8 cellular contexts compared by ENCODE assay signal in the genomic region with DNA sequence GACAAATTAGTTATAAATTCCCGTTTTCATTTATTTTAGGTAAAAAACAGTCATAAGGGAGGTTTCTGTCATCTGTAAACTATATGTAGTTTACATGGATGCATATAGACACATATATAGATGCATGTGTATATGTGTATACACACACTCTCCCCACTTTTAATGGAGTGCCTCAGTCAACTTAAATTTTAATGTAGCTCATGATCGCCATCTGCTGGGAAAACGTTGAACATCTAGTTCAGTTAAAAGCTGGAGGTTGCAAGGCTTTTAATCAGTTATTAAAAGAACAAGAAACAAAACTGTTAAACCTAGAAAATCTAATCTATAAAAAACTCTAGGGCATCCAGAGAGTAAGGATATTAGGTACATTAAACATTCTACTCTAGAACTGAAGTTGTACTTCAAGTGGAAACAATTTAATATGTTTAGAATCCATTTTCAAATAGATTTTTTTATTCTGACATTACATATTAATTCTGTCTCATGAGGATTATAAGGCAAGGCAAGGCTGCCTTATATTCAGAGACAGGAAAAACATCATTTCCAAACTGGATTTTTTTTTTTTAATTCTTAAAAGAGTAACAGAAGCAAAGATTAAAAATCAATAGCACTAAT.
DNase-seq lines count a peak whose midpoint lies in the region; ATAC-seq and TF ChIP-seq lines count a peak whose summit lies in the region.

No MANE protein-coding gene starts in this region.

- BruUV-seq in HCT116 (replicated peaks; lab: Mats Ljungman, UMichigan): no TSS peak

- H3K4me3 ChIP-seq in HCT116 (replicated peaks in 1 of 2; ENCODE audit: low read depth in 1 of 2, low read length in 2 of 2) (no peak overlapping the region), prostate gland (no peak overlapping the region)

- H2AFZ ChIP-seq in HCT116 (ENCODE audit: low read depth, low read length, poor library complexity, severe bottlenecking): no peak overlapping the region

- ATAC-seq in HCT116: peak; percentile 86

- H3K9me3 ChIP-seq in HCT116 (ENCODE audit: control insufficient read depth in 1 of 2, insufficient read depth in 1 of 2, low read depth in 1 of 2, low read length in 2 of 2) (no peaks in the 10 kb centered on the region), prostate gland (no peaks in the 10 kb centered on the region)

- H3K9me2 ChIP-seq in HCT116 (ENCODE audit: insufficient read depth): no peaks in the 10 kb centered on the region

- whole genome bisulfite sequencing in prostate gland: 18% methylated on average over 3 of the region's 3 CpGs

- intact Hi-C loops in HCT116 (cut with micrococcal nuclease): loop anchor here (1.0 to 10.0 kb wide), 5 partner anchors 149 to 1235 kb away; no protein-coding TSS in a partner anchor
- intact Hi-C loops in prostate gland (cut with DNase I): loop anchor here (2.0 to 10.0 kb wide), 2 partner anchors 145 to 237 kb away; no protein-coding TSS in a partner anchor

- POLR2A ChIA-PET in HCT116 (lab: Charles Lee): no interaction called here

- no peak overlapping the region for H3K9ac ChIP-seq in HCT116 (ENCODE audit: low read length)

- DNase-seq in NCI-H2196 (lab: John Stamatoyannopoulos, UW; ENCODE audit: unreplicated experiment) (peak; percentile 57), NCI-H2196 treated with DMSO at 0.1 percent for 48 hours (lab: John Stamatoyannopoulos, UW; ENCODE audit: unreplicated experiment) (no peak), HCT116 (ENCODE audit: low read depth, low spot score) (peak; percentile 28), NCI-H345 (lab: John Stamatoyannopoulos, UW) (peak; percentile 42), activated T-cell treated with anti-CD3 and anti-CD28 coated beads for 4 hours (peak; percentile 46), foreskin melanocyte (peak; percentile 38), prostate gland (ENCODE audit: low spot score) (peak; percentile 43), NK-92 (lab: John Stamatoyannopoulos, UW; ENCODE audit: unreplicated experiment) (no peak)

- H3K27me3 ChIP-seq in HCT116 (ENCODE audit: insufficient read depth, low read length) (peaks cover 3% of the 10 kb centered on the region; the same call in 1 of the 2 replicates), prostate gland (replicated peaks; ENCODE audit: insufficient read depth) (no peaks in the 10 kb centered on the region)

- TF ChIP-seq POLR2A in HCT116 (IDR thresholded peaks at IDR 0.05; ENCODE audit: borderline replicate concordance, extremely low read depth, insufficient read depth, insufficient read length) (no peak), prostate gland (IDR thresholded peaks at IDR 0.05) (no peak)

- H3K27ac ChIP-seq in HCT116 (ENCODE audit: low read depth, low read length): no peak overlapping the region
- no peak overlapping the region for H3K27ac ChIP-seq in prostate gland

- H3K79me2 ChIP-seq in HCT116 (ENCODE audit: insufficient read depth, low read length): no peaks in the 10 kb centered on the region

- H3K4me1 ChIP-seq in HCT116 (ENCODE audit: control insufficient read depth in 1 of 2, insufficient read depth in 2 of 2, low read length in 2 of 2): no peaks in the 10 kb centered on the region
- no peaks in the 10 kb centered on the region for H3K4me1 ChIP-seq in prostate gland (replicated peaks)

- RAD21 ChIA-PET in HCT116 (lab: Charles Lee; ENCODE audit: low non-redundant PET in 1 of 2, low total read pairs in 2 of 2, uncharacterized antibody in 2 of 2, unreplicated experiment in 2 of 2): interaction anchor here (0.6 to 2.2 kb wide), 7 partner anchors 148 to 818 kb away, joined by 3 to 7 read pairs (median 4); no protein-coding TSS in a partner anchor

- H3K36me3 ChIP-seq in HCT116 (ENCODE audit: control insufficient read depth in 1 of 2, insufficient read depth in 2 of 2, low read length in 2 of 2) (no peaks in the 10 kb centered on the region), prostate gland (no peaks in the 10 kb centered on the region)

- CTCF ChIA-PET in HCT116 (lab: Charles Lee): interaction anchor here (0.6 to 3.4 kb wide), 15 partner anchors 9 to 1239 kb away, joined by 3 to 59 read pairs (median 4); partner anchors contain the start of gene ATP8A1

- H4K20me1 ChIP-seq in HCT116 (ENCODE audit: insufficient read depth): no peaks in the 10 kb centered on the region

- no peak overlapping the region for H3K4me2 ChIP-seq in HCT116 (ENCODE audit: low read length)

- TF ChIP-seq CTCF in HCT116 (IDR thresholded peaks at IDR 0.05 in 2 of 3, conservative IDR thresholded peaks at IDR 0.05 in 1 of 3; ENCODE audit: borderline replicate concordance in 1 of 3, insufficient read depth in 1 of 3, low read depth in 2 of 3, low read length in 2 of 3): peak; percentile 39 to 67 (median 64); a peak in 5 of 6 replicates
- peak; percentile 10 to 85 (median 76) for TF ChIP-seq CTCF in prostate gland (IDR thresholded peaks at IDR 0.05)

- TF ChIP-seq RAD21 in HCT116 (IDR thresholded peaks at IDR 0.05; ENCODE audit: low read depth): peak; percentile 71

TF ChIP-seq in HCT116, 20 proteins besides CTCF, POLR2A, EP300 and RAD21:
- TF ChIP-seq EGR1 (IDR thresholded peaks at IDR 0.05; ENCODE audit: low read depth) (no peak), TCF7L2 (IDR thresholded peaks at IDR 0.05; ENCODE audit: borderline replicate concordance, extremely low read depth, insufficient read depth, insufficient read length) (no peak)

Comparison
In these comparisons a context has a peak if more than half of its experiments do, and no peak if none do; other contexts are left out.
1. DNase-seq: peak in NCI-H2196 (single experiment), HCT116 (single experiment), NCI-H345 (single experiment), activated T-cell treated with anti-CD3 and anti-CD28 coated beads for 4 hours (single experiment), foreskin melanocyte (single experiment) and prostate gland (single experiment); none in NCI-H2196 treated with DMSO at 0.1 percent for 48 hours (single experiment) and NK-92 (single experiment).